ENCODE assay signal across 14 cellular contexts in the genomic region with DNA sequence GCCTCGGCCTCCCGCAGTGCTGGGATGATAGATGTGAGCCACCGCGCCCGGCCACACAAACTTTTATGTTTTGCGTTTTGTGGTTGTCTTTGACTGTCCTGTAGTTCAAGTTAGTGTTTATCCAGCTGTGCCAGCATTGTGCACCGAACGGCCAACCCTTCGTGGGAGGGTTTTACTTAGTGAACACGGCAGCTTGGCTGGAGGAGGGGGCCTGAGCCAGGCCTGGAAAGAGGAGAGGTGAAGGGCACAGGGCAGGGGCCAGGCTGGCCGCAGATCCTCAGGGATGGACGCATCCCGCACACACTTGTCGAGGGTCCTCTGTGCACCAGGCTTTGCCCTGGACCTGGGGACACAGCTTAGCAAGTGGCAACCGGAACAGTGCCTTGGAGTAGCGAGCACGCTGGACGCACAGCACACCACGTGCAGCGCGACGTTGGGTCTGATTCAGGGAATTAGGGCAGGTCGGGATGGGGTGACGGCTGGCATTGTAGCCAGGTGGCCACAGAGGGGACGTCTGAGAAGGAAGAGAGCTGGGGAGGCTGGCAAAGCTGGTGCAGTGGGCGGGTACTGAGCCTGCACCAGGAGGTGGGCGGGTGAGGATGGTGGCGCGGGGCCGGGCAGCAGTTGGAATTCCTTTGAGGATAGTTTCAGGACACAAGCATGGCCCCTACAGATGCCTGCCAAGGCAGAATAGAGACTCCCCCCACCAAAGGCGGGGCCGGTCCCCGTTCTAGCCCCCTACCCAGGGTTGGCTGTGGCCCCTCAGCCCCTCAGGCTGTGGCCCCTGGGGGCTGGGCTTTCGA. TPM values are rescaled to one million over a fixed set of nuclear protein-coding genes. Genes with fewer than 3 reads are reported as not detected.
A peak's percentile ranks its signal among the peaks of the same experiment; 100 is the strongest.
DNase-seq lines count a peak whose midpoint lies in the region; ATAC-seq and TF ChIP-seq lines count a peak whose summit lies in the region.
"Had no signal": no experiment of that assay in that cellular context is flagged by ENCODE, and none has a peak within 500 bp of the region (broad histone marks: within the 10 kb centered on the region; RNA-seq: fewer than 3 reads in every experiment).

No MANE protein-coding gene starts in this region.

- no peak for ATAC-seq in body of pancreas

- CTCF ChIA-PET in HEK293 (lab: Yijun Ruan, JAX) (interaction anchor here (0.6 kb wide), 1 partner anchor 134 kb away, joined by 3 read pairs; no protein-coding TSS in a partner anchor), mammary epithelial cell (lab: Charles Lee; ENCODE audit: low non-redundant PET) (no interaction called here)

- intact Hi-C loops in mammary epithelial cell (cut with micrococcal nuclease) (loop anchor here (5.0 kb wide), 1 partner anchor 167 kb away; no protein-coding TSS in a partner anchor), body of pancreas (cut with DNase I) (loop anchor here (5.0 to 10.0 kb wide), 2 partner anchors 62 to 165 kb away; no protein-coding TSS in a partner anchor)

- H3K9me3 ChIP-seq in HEK293 (ENCODE audit: control insufficient read depth, insufficient read depth, low read depth, low read length) (no peaks in the 10 kb centered on the region), neural progenitor cell (ENCODE audit: low read depth) (no peaks in the 10 kb centered on the region), mammary epithelial cell (replicated peaks; ENCODE audit: insufficient read depth, low read length) (no peaks in the 10 kb centered on the region), body of pancreas (no peaks in the 10 kb centered on the region)
- H3K9me3 ChIP-seq: tibial artery had no signal

- H2AFZ ChIP-seq in neural progenitor cell (replicated peaks): no peak overlapping the region
- no peak overlapping the region for H2AFZ ChIP-seq in mammary epithelial cell (ENCODE audit: low read depth, low read length)

- peaks cover 17% of the 10 kb centered on the region for H3F3A ChIP-seq in neural progenitor cell (ENCODE audit: low read depth)

- dilution Hi-C loops in mammary epithelial cell (cut with HindIII; ENCODE audit: low sequenced_read_pairs): loop anchor here (5.0 kb wide), 1 partner anchor 38 kb away; no protein-coding TSS in a partner anchor

- H3K4me2 ChIP-seq in neural progenitor cell (no peak overlapping the region), mammary epithelial cell (ENCODE audit: insufficient read depth, low read depth, low read length) (no peak overlapping the region)

- H3K4me1 Mint-ChIP-seq in T-helper 2 cell treated with Interferon-gamma antibody and Interleukin-4, amounts not matched to agents 5 μg/mL and 100 μg/mL, for 36 hours (ENCODE audit: low read depth): peaks cover 8% of the 10 kb centered on the region
- H3K4me1 Mint-ChIP-seq in neural progenitor cell: peaks cover 9% of the 10 kb centered on the region

- TF ChIP-seq POLR2A in body of pancreas (IDR thresholded peaks at IDR 0.05): no peak

- H3K36me3 Mint-ChIP-seq in T-helper 2 cell treated with Interferon-gamma antibody and Interleukin-4, amounts not matched to agents 5 μg/mL and 100 μg/mL, for 36 hours (ENCODE audit: low read depth): no peaks in the 10 kb centered on the region
- no peaks in the 10 kb centered on the region for H3K36me3 Mint-ChIP-seq in neural progenitor cell

- no peaks in the 10 kb centered on the region for H3K79me2 ChIP-seq in neural progenitor cell (ENCODE audit: low read depth)
- H3K79me2 ChIP-seq in mammary epithelial cell (ENCODE audit: insufficient read depth, low read length): peaks cover 43% of the 10 kb centered on the region

- H3K9ac ChIP-seq in neural progenitor cell: no peak overlapping the region
- H3K9ac ChIP-seq in mammary epithelial cell (ENCODE audit: insufficient read depth, low read length): no peak overlapping the region

- no peak overlapping the region for H3K4me3 ChIP-seq in HEK293 (ENCODE audit: low read depth, low read length)
- H3K4me3 ChIP-seq in astrocyte of the spinal cord (ENCODE audit: low read depth, low read length): no peak overlapping the region
- no peak overlapping the region for H3K4me3 ChIP-seq in neural progenitor cell
- no peak overlapping the region for H3K4me3 ChIP-seq in mammary epithelial cell (replicated peaks in 1 of 3; ENCODE audit: insufficient read depth in 1 of 3, low read depth in 2 of 3, low read length in 3 of 3)
- no peak overlapping the region for H3K4me3 ChIP-seq in body of pancreas
- H3K4me3 ChIP-seq: tibial artery had no signal

- no peaks in the 10 kb centered on the region for H3K9me3 Mint-ChIP-seq in T-helper 2 cell treated with Interferon-gamma antibody and Interleukin-4, amounts not matched to agents 5 μg/mL and 100 μg/mL, for 36 hours
- H3K9me3 Mint-ChIP-seq in neural progenitor cell: peaks cover 8% of the 10 kb centered on the region

- peak overlapping the region; percentile 61 for H3K4me3 Mint-ChIP-seq in T-helper 2 cell treated with Interferon-gamma antibody and Interleukin-4, amounts not matched to agents 5 μg/mL and 100 μg/mL, for 36 hours
- H3K4me3 Mint-ChIP-seq in neural progenitor cell: peak overlapping the region; percentile 66

- in situ Hi-C loops in astrocyte of the spinal cord (cut with HindIII; ENCODE audit: low sequenced_read_pairs) (no loop called here), mammary epithelial cell (cut with MboI; ENCODE audit: low sequenced_read_pairs in 2 of 2) (no loop called here)

- DNase-seq in T-helper 2 cell treated with Interferon-gamma antibody and Interleukin-4, amounts not matched to agents 5 μg/mL and 100 μg/mL, for 36 hours (ENCODE audit: low spot score): no peak
- DNase-seq in T-helper 2 cell: no peak
- DNase-seq in astrocyte of the spinal cord (ENCODE audit: low read depth, low spot score): peak; percentile 59
- no peak for DNase-seq in neural progenitor cell (ENCODE audit: low spot score)
- DNase-seq in mammary epithelial cell: no peak
- no peak for DNase-seq in body of pancreas
- no peak for DNase-seq in stimulated activated CD4-positive, alpha-beta T cell treated with anti-CD3 and anti-CD28 coated beads, Interleukin-1b, Interleukin-23, amount 100 ng/mL, for 48 hours
- DNase-seq: ACHN; activated CD4-positive, alpha-beta T cell treated with anti-CD3 and anti-CD28 coated beads for 1 hour; activated T-cell treated with anti-CD3 and anti-CD28 coated beads, Interleukin-2, amount 50 U/mL, for 1 hour; NCI-H1930; NCI-H526 treated with DMSO at 0.1 percent for 48 hours; tibial artery had no signal

- POLR2A ChIA-PET in HEK293 (lab: Yijun Ruan, JAX): interaction anchor here (0.6 to 0.9 kb wide), 2 partner anchors 12 to 24 kb away, joined by 3 read pairs; partner anchors contain the start of gene DEAF1

- H4K20me1 ChIP-seq in neural progenitor cell (ENCODE audit: low read depth): no peaks in the 10 kb centered on the region
- peaks cover 4% of the 10 kb centered on the region for H4K20me1 ChIP-seq in mammary epithelial cell (ENCODE audit: insufficient read depth, low read length)

- H3K4me1 ChIP-seq in HEK293 (ENCODE audit: control insufficient read depth, insufficient read depth, low read length) (no peaks in the 10 kb centered on the region), neural progenitor cell (peaks cover 3% of the 10 kb centered on the region), mammary epithelial cell (ENCODE audit: insufficient read depth, low read length) (peaks cover under 1% of the 10 kb centered on the region), body of pancreas (no peaks in the 10 kb centered on the region)

- no peak for TF ChIP-seq CTCF in HEK293 (tag by site-specific recombination; IDR thresholded peaks at IDR 0.05)
- no peak for TF ChIP-seq CTCF in astrocyte of the spinal cord (IDR thresholded peaks at IDR 0.05; ENCODE audit: low read depth, low read length)
- TF ChIP-seq CTCF in neural progenitor cell (IDR thresholded peaks at IDR 0.05): no peak
- no peak for TF ChIP-seq CTCF in mammary epithelial cell (conservative IDR thresholded peaks at IDR 0.05 in 1 of 2, IDR thresholded peaks at IDR 0.05 in 1 of 2; ENCODE audit: extremely low read depth in 1 of 2, insufficient read depth in 1 of 2, low read depth in 1 of 2, low read length in 2 of 2)
- no peak for TF ChIP-seq CTCF in body of pancreas (IDR thresholded peaks at IDR 0.05)

- no peaks in the 10 kb centered on the region for H3K36me3 ChIP-seq in HEK293 (ENCODE audit: control insufficient read depth in 2 of 2, insufficient read depth in 1 of 2, low read length in 2 of 2)
- H3K36me3 ChIP-seq in neural progenitor cell: no peaks in the 10 kb centered on the region
- peaks cover 14% of the 10 kb centered on the region for H3K36me3 ChIP-seq in mammary epithelial cell (ENCODE audit: insufficient read depth, low read length)
- no peaks in the 10 kb centered on the region for H3K36me3 ChIP-seq in body of pancreas (replicated peaks in 1 of 2; ENCODE audit: insufficient read depth in 1 of 2, low read depth in 2 of 2)

- 85% methylated on average over 27 of the region's 34 CpGs for WGBS in mammary epithelial cell (ENCODE audit: low coverage, missing lambda C conversion rate)
- 77 to 83% methylated on average over 21 to 26 of the region's 34 CpGs for WGBS in body of pancreas, 2 donors

- BruUV-seq in mammary epithelial cell (replicated peaks; lab: Mats Ljungman, UMichigan): no TSS peak

- H3K27ac Mint-ChIP-seq in T-helper 2 cell treated with Interferon-gamma antibody and Interleukin-4, amounts not matched to agents 5 μg/mL and 100 μg/mL, for 36 hours: no peak overlapping the region
- no peak overlapping the region for H3K27ac Mint-ChIP-seq in neural progenitor cell

- H3K27me3 ChIP-seq in neural progenitor cell (peaks cover 16% of the 10 kb centered on the region), mammary epithelial cell (ENCODE audit: insufficient read depth, low read length) (no peaks in the 10 kb centered on the region), body of pancreas (no peaks in the 10 kb centered on the region)

- H3K27ac ChIP-seq in HEK293 (ENCODE audit: extremely low read depth, low read depth, low read length): no peak overlapping the region
- H3K27ac ChIP-seq in neural progenitor cell: no peak overlapping the region
- H3K27ac ChIP-seq in mammary epithelial cell (ENCODE audit: insufficient read depth, low read depth, low read length): no peak overlapping the region
- no peak overlapping the region for H3K27ac ChIP-seq in body of pancreas
- H3K27ac ChIP-seq: tibial artery had no signal

- peaks cover 32% of the 10 kb centered on the region for H3K27me3 Mint-ChIP-seq in T-helper 2 cell treated with Interferon-gamma antibody and Interleukin-4, amounts not matched to agents 5 μg/mL and 100 μg/mL, for 36 hours (ENCODE audit: low read depth)
- peaks cover 19% of the 10 kb centered on the region for H3K27me3 Mint-ChIP-seq in neural progenitor cell (ENCODE audit: insufficient read depth, low read depth)

RNA-seq across cellular contexts. Expression of gene EPS8L2, which starts 13.4 kb away (rescaled TPM):
- 3.3 and 11.0 TPM in 2 replicates for total RNA-seq in neural progenitor cell (ENCODE audit: low replicate concordance)
- 100 to 1,000 TPM; 202 to 214 TPM for total RNA-seq in mammary epithelial cell
- polyA plus RNA-seq in mammary epithelial cell: 140 TPM
- polyA minus RNA-seq in mammary epithelial cell: 75.0 TPM
- total RNA-seq in body of pancreas: 100 to 1,000 TPM; 126 to 153 TPM

RNA-seq across cellular contexts. Expression of gene TMEM80, which starts 23.8 kb away (rescaled TPM):
- total RNA-seq in neural progenitor cell (ENCODE audit: low replicate concordance): 38.7 and 42.7 TPM in 2 replicates
- total RNA-seq in mammary epithelial cell: 10 to 100 TPM; 10.0 to 22.5 TPM
- 9.6 TPM for polyA plus RNA-seq in mammary epithelial cell
- polyA minus RNA-seq in mammary epithelial cell: 1.6 TPM
- 10 to 100 TPM; 21.8 to 36.3 TPM for total RNA-seq in body of pancreas

RNA-seq across cellular contexts. Expression of gene DEAF1, which starts 24.4 kb away (rescaled TPM):
- total RNA-seq in neural progenitor cell (ENCODE audit: low replicate concordance) (38.4 and 66.4 TPM in 2 replicates), mammary epithelial cell (10 to 100 TPM; 31.2 to 32.0 TPM), body of pancreas (10 to 100 TPM; 15.8 to 28.0 TPM)
- polyA plus RNA-seq in mammary epithelial cell: 15.2 TPM
- polyA minus RNA-seq in mammary epithelial cell: 28.2 TPM

RNA-seq across cellular contexts. Expression of gene TALDO1, which starts 27.8 kb away (rescaled TPM):
- total RNA-seq in neural progenitor cell (ENCODE audit: low replicate concordance) (101 and 114 TPM in 2 replicates), mammary epithelial cell (100 to 1,000 TPM; 102 to 140 TPM), body of pancreas (100 to 1,000 TPM in 1 of 2 donors, 10 to 100 TPM in 1; 78.9 to 119 TPM)
- 142 TPM for polyA plus RNA-seq in mammary epithelial cell
- polyA minus RNA-seq in mammary epithelial cell: 102 TPM

RNA-seq across cellular contexts. Expression of gene GATD1, which starts 57.9 kb away (rescaled TPM):
- total RNA-seq in neural progenitor cell (ENCODE audit: low replicate concordance) (24.1 and 52.9 TPM in 2 replicates), mammary epithelial cell (10 to 100 TPM; 47.0 to 78.2 TPM), body of pancreas (10 to 100 TPM; 14.0 to 28.7 TPM)
- polyA plus RNA-seq in mammary epithelial cell: 29.6 TPM
- 39.8 TPM for polyA minus RNA-seq in mammary epithelial cell

Comparison
In these comparisons a context has a peak if more than half of its experiments do, and no peak if none do; other contexts are left out.
1. RNA of gene EPS8L2, which starts 13.4 kb away (total RNA-seq): 202 to 214 TPM in mammary epithelial cell and 126 to 153 TPM in body of pancreas; 3.3 to 11.0 TPM in neural progenitor cell; every median in the first group is over 10 times any median in the second.